21 cellular contexts compared by ENCODE assay signal in genomic region chr10:80081801-80082750, GRCh38. TPM values are rescaled to one million over a fixed set of nuclear protein-coding genes. Genes with fewer than 3 reads are reported as not detected.
DNase-seq lines count a peak whose midpoint lies in the region; ATAC-seq, FAIRE-seq and TF ChIP-seq lines count a peak whose summit lies in the region.
"Had no signal": no experiment of that assay in that cellular context is flagged by ENCODE, and none has a peak within 500 bp of the region (broad histone marks: within the 10 kb centered on the region; RNA-seq: fewer than 3 reads in every experiment).

No MANE protein-coding gene starts in this region.

- peak overlapping the region; percentile 50; the same call in 1 of the 2 replicates for H2BK12ac ChIP-seq in H1 (ENCODE audit: low read depth, low read length)

- H4K5ac ChIP-seq in H1 (ENCODE audit: insufficient read length, low read depth, low read length) = no peak overlapping the region

- H3K4me1 ChIP-seq in HUES64 (ENCODE audit: insufficient read depth, low read length) = peaks cover 12% of the 10 kb centered on the region; the same call in 1 of the 2 replicates
- H3K4me1 ChIP-seq in H1 (replicated peaks in 1 of 4; ENCODE audit: control insufficient read depth in 3 of 4, insufficient read depth in 4 of 4, low read length in 3 of 4) = 0 out of 7 replicates have a peak, but pooled peaks cover 0 to 2% (median 0%) of the 10 kb centered on the region in 4 experiments
- H3K4me1 ChIP-seq in keratinocyte (ENCODE audit: control insufficient read depth, extremely low read depth, insufficient read depth, low read length) = peaks cover 23% of the 10 kb centered on the region
- peaks cover 15% of the 10 kb centered on the region for H3K4me1 ChIP-seq in Karpas-422 (ENCODE audit: low read length)
- H3K4me1 ChIP-seq in left ventricle myocardium inferior = peaks cover 25% of the 10 kb centered on the region

- FAIRE-seq in H1 (lab: Jason Lieb, UNC) = no peak
- no peak for FAIRE-seq in keratinocyte (lab: Jason Lieb, UNC)
- FAIRE-seq: endometrium had no signal

- peak overlapping the region; percentile 45 for H3K4me3 Mint-ChIP-seq in CD4-positive, alpha-beta T cell
- H3K4me3 Mint-ChIP-seq: activated naive CD4-positive, alpha-beta T cell treated with anti-CD3 and anti-CD28 coated beads, Interleukin-2, amount 50 U/mL, for 24 hours; stimulated activated effector memory CD8-positive, alpha-beta T cell treated with anti-CD3 and anti-CD28 coated beads, Interleukin-12 subunit alpha, Interleukin-12 subunit beta, amount 100 ng/mL, for 72 hours; T-cell had no signal

- no peak for DNase-seq in CD4-positive, alpha-beta T cell
- DNase-seq in H1 (ENCODE audit: low read depth in 1 of 2, low spot score in 2 of 2) (no peak), keratinocyte (ENCODE audit: low read depth, low spot score) (peak; percentile 41), Karpas-422 (no peak), left ventricle myocardium inferior (no peak)
- DNase-seq in stimulated activated CD4-positive, alpha-beta T cell treated with anti-CD3 and anti-CD28 coated beads, Interleukin-15, amount 100 ng/mL, for 24 hours = no peak
- DNase-seq: activated CD4-positive, alpha-beta T cell treated with anti-CD3 and anti-CD28 coated beads, Interleukin-2, amount 50 U/mL, for 1 hour; activated T-cell treated with anti-CD3 and anti-CD28 coated beads, Interleukin-2, amount 50 U/mL, for 1 hour; DMS153; Kasumi-1; left lung; NCI-H524; SHP77 treated with DMSO at 0.1 percent for 48 hours; T-cell; testis had no signal

- H3K4ac ChIP-seq in H1 (replicated peaks; ENCODE audit: insufficient read length, low read depth, low read length) = no peak overlapping the region

- H3K79me1 ChIP-seq in H1 (ENCODE audit: low read depth, low read length) = no peaks in the 10 kb centered on the region

- no peak overlapping the region for H2BK5ac ChIP-seq in H1 (ENCODE audit: low read depth, low read length)

- H3K4me1 Mint-ChIP-seq in CD4-positive, alpha-beta T cell (ENCODE audit: low read depth) = peaks cover 23% of the 10 kb centered on the region

- no peak for TF ChIP-seq RAD21 in H1 (IDR thresholded peaks at IDR 0.05 in 1 of 2, conservative IDR thresholded peaks at IDR 0.05 in 1 of 2; ENCODE audit: low read depth in 2 of 2, low read length in 2 of 2)

- H3K18ac ChIP-seq in H1 (ENCODE audit: extremely low read depth, low read length) = no peak overlapping the region

- no peak for TF ChIP-seq EP300 in H1 (IDR thresholded peaks at IDR 0.05; ENCODE audit: borderline replicate concordance in 1 of 2, low read depth in 2 of 2, low read length in 2 of 2)

- no peak overlapping the region for H2BK120ac ChIP-seq in H1 (replicated peaks; ENCODE audit: low read depth, low read length)

- no peak overlapping the region for H2BK20ac ChIP-seq in H1 (ENCODE audit: low read length)

- WGBS in HUES64 = 70% methylated on average over 4 of the region's 5 CpGs
- 61% methylated on average over 5 of the region's 5 CpGs; no CpG with 5 or more reads in 1 of the 2 experiments for WGBS in H1 (ENCODE audit: extremely low coverage in 1 of 2, insufficient coverage in 1 of 2, insufficient read length in 1 of 2, insufficient replicate concordance in 2 of 2, low coverage in 1 of 2, low lambda C conversion rate in 2 of 2, missing lambda C conversion rate in 1 of 2), 2 experiments

- no peaks in the 10 kb centered on the region for H3K27me3 ChIP-seq in CD4-positive, alpha-beta T cell (ENCODE audit: control insufficient read depth, insufficient read depth, low read length)
- H3K27me3 ChIP-seq in HUES64 (ENCODE audit: insufficient read depth, low read length) (no peaks in the 10 kb centered on the region), H1 (replicated peaks in 1 of 4; ENCODE audit: control insufficient read depth in 3 of 4, extremely low read depth in 1 of 4, insufficient read depth in 3 of 4, low read length in 3 of 4) (no peaks in the 10 kb centered on the region), keratinocyte (ENCODE audit: control insufficient read depth, extremely low read depth, insufficient read depth, low read length) (no peaks in the 10 kb centered on the region), Karpas-422 (ENCODE audit: low read length) (no peaks in the 10 kb centered on the region), left ventricle myocardium inferior (ENCODE audit: low read depth) (no peaks in the 10 kb centered on the region)
- H3K27me3 ChIP-seq: gastroesophageal sphincter, left lung, testis had no signal

- ATAC-seq in CD4-positive, alpha-beta T cell (ENCODE audit: poor library complexity) = no peak
- no peak for ATAC-seq in GM18868 (IDR thresholded peaks at IDR 0.05; ENCODE audit: unreplicated experiment)
- ATAC-seq: gastroesophageal sphincter; left lung; stimulated activated effector memory CD8-positive, alpha-beta T cell treated with anti-CD3 and anti-CD28 coated beads, Interleukin-12 subunit alpha, Interleukin-12 subunit beta, amount 100 ng/mL, for 72 hours; T-cell had no signal

- no peak overlapping the region for H3K23ac ChIP-seq in H1 (ENCODE audit: insufficient read length)

- no peak overlapping the region for H2AK5ac ChIP-seq in H1 (ENCODE audit: low read depth, low read length)

- TF ChIP-seq CTCF in CD4-positive, alpha-beta T cell (IDR thresholded peaks at IDR 0.05) = no peak
- no peak for TF ChIP-seq CTCF in H1 (IDR thresholded peaks at IDR 0.05; ENCODE audit: control extremely low read depth in 1 of 3, insufficient read depth in 1 of 3, low read depth in 1 of 3, low read length in 3 of 3)
- TF ChIP-seq CTCF in keratinocyte (optimal IDR thresholded peaks at IDR 0.05 in 1 of 3, IDR thresholded peaks at IDR 0.05 in 1 of 3, conservative IDR thresholded peaks at IDR 0.05 in 1 of 3; ENCODE audit: extremely low read depth in 1 of 3, insufficient read depth in 2 of 3, low read length in 3 of 3) = no peak
- TF ChIP-seq CTCF in left ventricle myocardium inferior (IDR thresholded peaks at IDR 0.05; ENCODE audit: borderline replicate concordance) = no peak

- intact Hi-C loops in CD4-positive, alpha-beta T cell (cut with DNase I, micrococcal nuclease) = no loop called here
- intact Hi-C loops in left ventricle myocardium inferior (cut with micrococcal nuclease) = no loop called here

- CTCF ChIA-PET in CD4-positive, alpha-beta T cell (lab: Charles Lee) = no interaction called here
- CTCF ChIA-PET in H1 (lab: Charles Lee; ENCODE audit: partially characterized antibody) = interaction anchor here (0.5 to 1.2 kb wide), 4 partner anchors 23 to 140 kb away, joined by 3 to 6 read pairs (median 3); no protein-coding TSS in a partner anchor

- no peaks in the 10 kb centered on the region for H3K36me3 ChIP-seq in HUES64 (ENCODE audit: insufficient read depth, low read length)
- H3K36me3 ChIP-seq in H1 (ENCODE audit: control insufficient read depth in 2 of 4, insufficient read depth in 4 of 4, low read length in 3 of 4) = no peaks in the 10 kb centered on the region; a peak in 2 of 8 replicates
- peaks cover 0 to 2% of the 10 kb centered on the region in 2 experiments for H3K36me3 ChIP-seq in keratinocyte (ENCODE audit: control insufficient read depth in 2 of 2, extremely low read depth in 1 of 2, insufficient read depth in 2 of 2, low read length in 2 of 2)
- H3K36me3 ChIP-seq in Karpas-422 (ENCODE audit: insufficient read depth, low read length) = no peaks in the 10 kb centered on the region
- peaks cover 34% of the 10 kb centered on the region for H3K36me3 ChIP-seq in left ventricle myocardium inferior

- H3K9me3 Mint-ChIP-seq in CD4-positive, alpha-beta T cell = no peaks in the 10 kb centered on the region
- H3K9me3 Mint-ChIP-seq: activated naive CD4-positive, alpha-beta T cell treated with anti-CD3 and anti-CD28 coated beads, Interleukin-2, amount 50 U/mL, for 24 hours; stimulated activated effector memory CD8-positive, alpha-beta T cell treated with anti-CD3 and anti-CD28 coated beads, Interleukin-12 subunit alpha, Interleukin-12 subunit beta, amount 100 ng/mL, for 72 hours; T-cell had no signal

- peaks cover 9% of the 10 kb centered on the region for H3K23me2 ChIP-seq in H1 (ENCODE audit: low read depth, low read length)

- no peak for TF ChIP-seq POLR2A in H1 (IDR thresholded peaks at IDR 0.05; ENCODE audit: control extremely low read depth in 1 of 2, low read depth in 2 of 2, low read length in 2 of 2)

- no peaks in the 10 kb centered on the region for H4K20me1 ChIP-seq in H1 (replicated peaks in 1 of 2; ENCODE audit: control insufficient read depth in 1 of 2, insufficient read depth in 2 of 2, low read length in 2 of 2)
- no peaks in the 10 kb centered on the region for H4K20me1 ChIP-seq in keratinocyte (ENCODE audit: control insufficient read depth, extremely low read depth, insufficient read depth, low read length)
- no peaks in the 10 kb centered on the region for H4K20me1 ChIP-seq in Karpas-422 (ENCODE audit: insufficient read depth, low read depth, low read length)

- H3K27ac ChIP-seq in CD4-positive, alpha-beta T cell (ENCODE audit: low read depth, low read length) = no peak overlapping the region
- H3K27ac ChIP-seq in HUES64 (ENCODE audit: low read depth, low read length) = peak overlapping the region; percentile 17; the same call in 1 of the 2 replicates
- H3K27ac ChIP-seq in H1 (ENCODE audit: low read depth, low read length) = no peak overlapping the region
- peak overlapping the region; percentile 99 for H3K27ac ChIP-seq in keratinocyte (ENCODE audit: control insufficient read depth, insufficient read depth, low read length)
- no peak overlapping the region for H3K27ac ChIP-seq in Karpas-422 (ENCODE audit: low read length)
- no peak overlapping the region for H3K27ac ChIP-seq in left ventricle myocardium inferior (replicated peaks)
- H3K27ac ChIP-seq: gastroesophageal sphincter, left lung, testis had no signal

- no peak overlapping the region for H4K8ac ChIP-seq in H1 (ENCODE audit: extremely low read depth, insufficient read depth, low read length)

- H3K14ac ChIP-seq in H1 (ENCODE audit: insufficient read length) = no peak overlapping the region

- H3K9me3 ChIP-seq in CD4-positive, alpha-beta T cell (ENCODE audit: control insufficient read depth, low read length) = no peaks in the 10 kb centered on the region
- H3K9me3 ChIP-seq in HUES64 (ENCODE audit: insufficient read depth, low read depth, low read length) (no peaks in the 10 kb centered on the region), H1 (ENCODE audit: insufficient read depth in 2 of 2, low read depth in 1 of 2, low read length in 1 of 2) (no peaks in the 10 kb centered on the region), keratinocyte (ENCODE audit: control insufficient read depth, low read depth, low read length) (no peaks in the 10 kb centered on the region), Karpas-422 (ENCODE audit: low read length) (no peaks in the 10 kb centered on the region), left ventricle myocardium inferior (replicated peaks) (no peaks in the 10 kb centered on the region)
- H3K9me3 ChIP-seq: gastroesophageal sphincter, left lung, testis had no signal

- peaks cover 0 to 9% of the 10 kb centered on the region in 2 experiments; a peak in 2 of 4 replicates for H3K79me2 ChIP-seq in H1 (ENCODE audit: control insufficient read depth in 1 of 2, insufficient read depth in 2 of 2, low read length in 2 of 2)
- H3K79me2 ChIP-seq in keratinocyte (ENCODE audit: control insufficient read depth, insufficient read depth, low read length) = peaks cover 3% of the 10 kb centered on the region
- H3K79me2 ChIP-seq in Karpas-422 (ENCODE audit: low read length) = peaks cover 13% of the 10 kb centered on the region

- H2AFZ ChIP-seq in H1 (ENCODE audit: low read length) (no peak overlapping the region), keratinocyte (ENCODE audit: control insufficient read depth, low read length) (no peak overlapping the region), Karpas-422 (ENCODE audit: low read length) (no peak overlapping the region)

- H3K4me2 ChIP-seq in H1 (ENCODE audit: insufficient read depth in 1 of 2, low read depth in 2 of 2, low read length in 2 of 2) (no peak overlapping the region), keratinocyte (ENCODE audit: control insufficient read depth, extremely low read depth, insufficient read depth, low read depth, low read length) (peak overlapping the region; percentile 84), Karpas-422 (ENCODE audit: low read depth, low read length, poor library complexity, severe bottlenecking) (no peak overlapping the region)

- no peak overlapping the region for H3K27ac Mint-ChIP-seq in CD4-positive, alpha-beta T cell
- H3K27ac Mint-ChIP-seq: activated naive CD4-positive, alpha-beta T cell treated with anti-CD3 and anti-CD28 coated beads, Interleukin-2, amount 50 U/mL, for 24 hours; stimulated activated effector memory CD8-positive, alpha-beta T cell treated with anti-CD3 and anti-CD28 coated beads, Interleukin-12 subunit alpha, Interleukin-12 subunit beta, amount 100 ng/mL, for 72 hours; T-cell had no signal

- no peak overlapping the region for H2BK15ac ChIP-seq in H1 (ENCODE audit: low read length)

- H3K4me3 ChIP-seq in HUES64 (ENCODE audit: low read length) (no peak overlapping the region), H1 (ENCODE audit: extremely low read depth in 1 of 4, insufficient read depth in 2 of 4, low read depth in 3 of 4, low read length in 4 of 4) (no peak overlapping the region), keratinocyte (ENCODE audit: control insufficient read depth in 2 of 3, extremely low read depth in 1 of 3, insufficient read depth in 2 of 3, low read depth in 1 of 3, low read length in 3 of 3) (peak overlapping the region in 2 of 3 experiments; percentile 35 to 55), Karpas-422 (ENCODE audit: low read length) (no peak overlapping the region), left ventricle myocardium inferior (no peak overlapping the region)
- H3K4me3 ChIP-seq: gastroesophageal sphincter, left lung, testis had no signal

- dilution Hi-C loops in keratinocyte (cut with MboI; ENCODE audit: extremely low pct_ligation_motif_present, low sequenced_read_pairs) = no loop called here

- H3K56ac ChIP-seq in H1 (replicated peaks; ENCODE audit: insufficient read length, low read depth, low read length) = no peak overlapping the region

- H3K9me1 ChIP-seq in keratinocyte (ENCODE audit: control insufficient read depth, extremely low read depth, insufficient read depth, low read length) = no peaks in the 10 kb centered on the region

- peaks cover 50% of the 10 kb centered on the region for H3K36me3 Mint-ChIP-seq in CD4-positive, alpha-beta T cell (ENCODE audit: low read depth)

- H4K91ac ChIP-seq in H1 (replicated peaks; ENCODE audit: insufficient read length, low read length) = no peak overlapping the region

- no peaks in the 10 kb centered on the region for H3K27me3 Mint-ChIP-seq in CD4-positive, alpha-beta T cell
- H3K27me3 Mint-ChIP-seq: activated naive CD4-positive, alpha-beta T cell treated with anti-CD3 and anti-CD28 coated beads, Interleukin-2, amount 50 U/mL, for 24 hours; T-cell had no signal

- H3K9ac ChIP-seq in HUES64 (ENCODE audit: low read depth, low read length) (no peak overlapping the region; the same call in 1 of the 2 replicates), H1 (replicated peaks in 1 of 4; ENCODE audit: extremely low read depth in 1 of 4, low read depth in 3 of 4, low read length in 3 of 4) (no peak overlapping the region; a peak in 1 of 7 replicates), keratinocyte (ENCODE audit: control insufficient read depth, extremely low read depth, insufficient read depth, low read length) (peak overlapping the region; percentile 78), Karpas-422 (ENCODE audit: low read length) (no peak overlapping the region)

- no peaks in the 10 kb centered on the region for H3K9me2 ChIP-seq in Karpas-422 (replicated peaks; ENCODE audit: insufficient read depth, low read length)

- POLR2A ChIA-PET in CD4-positive, alpha-beta T cell (lab: Charles Lee) = no interaction called here
- POLR2A ChIA-PET in H1 (lab: Charles Lee; ENCODE audit: partially characterized antibody) = interaction anchor here (1.1 kb wide), 1 partner anchor 61 kb away, joined by 3 read pairs; no protein-coding TSS in a partner anchor

RNA-seq across cellular contexts. Expression of gene TMEM254, which starts 3.6 kb away (rescaled TPM):
- 1 to 10 TPM; 4.0 to 5.6 TPM for total RNA-seq in CD4-positive, alpha-beta T cell
- 20.6 TPM for polyA plus RNA-seq in HUES64 (2013, experiment 1 of 2)
- polyA plus RNA-seq in HUES64 (2013, experiment 2 of 2) = 29.9 TPM
- 26.4 and 26.9 TPM in 2 replicates for total RNA-seq in H1 (2021; fragmentation: NEBNext Ultra II Directional; extraction: Animal tissue kit (Norgen Biotek cat#: 25700))
- 38.7 and 61.2 TPM in 2 replicates for polyA plus RNA-seq in H1 (2011; rRNA removed)
- polyA plus RNA-seq in H1 (2011; cell fraction: cytosol; rRNA removed) = 44.4 TPM
- 19.8 TPM for polyA plus RNA-seq in H1 (2011; cell fraction: nucleus; rRNA removed)
- 24.4 to 32.5 TPM (median 27.6 TPM) in 4 replicates for polyA plus RNA-seq in H1 (2012, experiment 1 of 2)
- 17.7 TPM for polyA plus RNA-seq in H1 (2012, experiment 2 of 2)
- 32.6 TPM for polyA plus RNA-seq in H1 (2013, experiment 1 of 2)
- 39.2 TPM for polyA plus RNA-seq in H1 (2013, experiment 2 of 2)
- 39.0 and 53.2 TPM in 2 replicates for polyA minus RNA-seq in H1 (2011; rRNA and poly(A)+ RNA removed)
- 12.3 TPM for polyA minus RNA-seq in H1 (2011; cell fraction: cytosol; rRNA and poly(A)+ RNA removed)
- polyA minus RNA-seq in H1 (2011; cell fraction: nucleus; rRNA and poly(A)+ RNA removed) = 13.1 TPM
- polyA plus RNA-seq in keratinocyte = 26.5 to 44.3 TPM (median 34.0 TPM) in 3 replicates
- 7.4 TPM for polyA plus RNA-seq in keratinocyte (2011; ENCODE audit: low read depth)
- 21.4 and 38.6 TPM in 2 replicates for polyA plus RNA-seq in keratinocyte (2011; cell fraction: cytosol; rRNA removed)
- 40.6 and 45.5 TPM in 2 replicates for polyA plus RNA-seq in keratinocyte (2011; cell fraction: nucleus; rRNA removed)
- 13.4 and 23.8 TPM in 2 replicates for polyA plus RNA-seq in keratinocyte (2012; ENCODE audit: low replicate concordance)
- polyA minus RNA-seq in keratinocyte = 8.2 to 32.9 TPM (median 22.8 TPM) in 3 replicates
- polyA minus RNA-seq in keratinocyte (2011; cell fraction: cytosol; rRNA and poly(A)+ RNA removed) = 18.6 TPM
- polyA minus RNA-seq in keratinocyte (2011; cell fraction: nucleus; rRNA and poly(A)+ RNA removed) = 12.2 and 17.1 TPM in 2 replicates
- total RNA-seq in Karpas-422 (2014; rRNA removed; shearing (Covaris generic); ENCODE audit: low replicate concordance) = 14.1 and 36.9 TPM in 2 replicates
- total RNA-seq in left ventricle myocardium inferior = 9.2 TPM

RNA-seq across cellular contexts. Expression of gene PLAC9, which starts 50.5 kb away (rescaled TPM):
- total RNA-seq in CD4-positive, alpha-beta T cell = not detected
- 3.3 TPM for polyA plus RNA-seq in HUES64 (2013, experiment 1 of 2)
- polyA plus RNA-seq in HUES64 (2013, experiment 2 of 2) = 2.8 TPM
- 12.4 and 16.7 TPM in 2 replicates for total RNA-seq in H1 (2021; fragmentation: NEBNext Ultra II Directional; extraction: Animal tissue kit (Norgen Biotek cat#: 25700))
- polyA plus RNA-seq in H1 (2011; rRNA removed) (8.4 and 12.9 TPM in 2 replicates), keratinocyte (0.39 to 0.70 TPM in 2 of 3 replicates, not detected in the other)
- 7.4 TPM for polyA plus RNA-seq in H1 (2011; cell fraction: cytosol; rRNA removed)
- polyA plus RNA-seq in H1 (2011; cell fraction: nucleus; rRNA removed) = 9.3 TPM
- polyA plus RNA-seq in H1 (2012, experiment 1 of 2) = 8.1 to 17.1 TPM (median 14.4 TPM) in 4 replicates
- polyA plus RNA-seq in H1 (2012, experiment 2 of 2) = 16.4 TPM
- 10.9 TPM for polyA plus RNA-seq in H1 (2013, experiment 1 of 2)
- polyA plus RNA-seq in H1 (2013, experiment 2 of 2) = 10.9 TPM
- 1.2 and 1.8 TPM in 2 replicates for polyA minus RNA-seq in H1 (2011; rRNA and poly(A)+ RNA removed)
- polyA minus RNA-seq in H1 (2011; cell fraction: cytosol; rRNA and poly(A)+ RNA removed) = 3.3 TPM
- polyA minus RNA-seq in H1 (2011; cell fraction: nucleus; rRNA and poly(A)+ RNA removed) = 2.9 TPM
- not detected for polyA plus RNA-seq in keratinocyte (2011; ENCODE audit: low read depth)
- polyA plus RNA-seq in keratinocyte (2011; cell fraction: cytosol; rRNA removed) = 0.18 and 0.68 TPM in 2 replicates
- polyA plus RNA-seq in keratinocyte (2011; cell fraction: nucleus; rRNA removed) = not detected in 2 replicates
- 0.21 and 1.5 TPM in 2 replicates for polyA plus RNA-seq in keratinocyte (2012; ENCODE audit: low replicate concordance)
- polyA minus RNA-seq in keratinocyte = not detected in 3 replicates
- polyA minus RNA-seq in keratinocyte (2011; cell fraction: cytosol; rRNA and poly(A)+ RNA removed) = not detected
- not detected in 2 replicates for polyA minus RNA-seq in keratinocyte (2011; cell fraction: nucleus; rRNA and poly(A)+ RNA removed)
- total RNA-seq in Karpas-422 (2014; rRNA removed; shearing (Covaris generic); ENCODE audit: low replicate concordance) = not detected in 2 replicates
- total RNA-seq in left ventricle myocardium inferior = 34.3 TPM
- total RNA-seq: T-cell had no signal

Comparison
In these comparisons a context has a peak if more than half of its experiments do, and no peak if none do; other contexts are left out.
1. H3K27ac ChIP-seq: peak in HUES64 (single experiment) and keratinocyte (single experiment); none in CD4-positive, alpha-beta T cell (single experiment), H1 (single experiment), Karpas-422 (single experiment) and left ventricle myocardium inferior (single experiment).
2. H3K4me3 ChIP-seq: peak in keratinocyte (2 of 3); none in HUES64 (single experiment), H1 (0 of 4), Karpas-422 (single experiment) and left ventricle myocardium inferior (single experiment).
3. RNA of gene PLAC9, which starts 50.5 kb away (total RNA-seq): 34.3 TPM in left ventricle myocardium inferior (single experiment) and 12.4 to 16.7 TPM in H1; not detected in CD4-positive, alpha-beta T cell and not detected in Karpas-422; every median in the first group is over 10 times any median in the second.